Comparison of ENCODE assay signal across 3 cellular contexts in genomic region chr1:38867208-38867607, GRCh38.
"Had no signal": no experiment of that assay in that cellular context is flagged by ENCODE, and none has a peak within 500 bp of the region (broad histone marks: within the 10 kb centered on the region; RNA-seq: fewer than 3 reads in every experiment).

No MANE protein-coding gene starts in this region.

- ATAC-seq: GM12878 had no signal

- DNase-seq: GDM1, GF-D8 had no signal

- H3K4me3 ChIP-seq: GM12878 had no signal
